In genomic region chr1:119731060-119731459, GRCh38 we compare ENCODE assay signal across 1 cellular context.
TF ChIP-seq lines count a peak whose summit lies in the region.

No MANE protein-coding gene starts in this region.

TF ChIP-seq in HCT116, 20 proteins besides CTCF, POLR2A, EP300 and RAD21:
- TF ChIP-seq, protein P1, sequence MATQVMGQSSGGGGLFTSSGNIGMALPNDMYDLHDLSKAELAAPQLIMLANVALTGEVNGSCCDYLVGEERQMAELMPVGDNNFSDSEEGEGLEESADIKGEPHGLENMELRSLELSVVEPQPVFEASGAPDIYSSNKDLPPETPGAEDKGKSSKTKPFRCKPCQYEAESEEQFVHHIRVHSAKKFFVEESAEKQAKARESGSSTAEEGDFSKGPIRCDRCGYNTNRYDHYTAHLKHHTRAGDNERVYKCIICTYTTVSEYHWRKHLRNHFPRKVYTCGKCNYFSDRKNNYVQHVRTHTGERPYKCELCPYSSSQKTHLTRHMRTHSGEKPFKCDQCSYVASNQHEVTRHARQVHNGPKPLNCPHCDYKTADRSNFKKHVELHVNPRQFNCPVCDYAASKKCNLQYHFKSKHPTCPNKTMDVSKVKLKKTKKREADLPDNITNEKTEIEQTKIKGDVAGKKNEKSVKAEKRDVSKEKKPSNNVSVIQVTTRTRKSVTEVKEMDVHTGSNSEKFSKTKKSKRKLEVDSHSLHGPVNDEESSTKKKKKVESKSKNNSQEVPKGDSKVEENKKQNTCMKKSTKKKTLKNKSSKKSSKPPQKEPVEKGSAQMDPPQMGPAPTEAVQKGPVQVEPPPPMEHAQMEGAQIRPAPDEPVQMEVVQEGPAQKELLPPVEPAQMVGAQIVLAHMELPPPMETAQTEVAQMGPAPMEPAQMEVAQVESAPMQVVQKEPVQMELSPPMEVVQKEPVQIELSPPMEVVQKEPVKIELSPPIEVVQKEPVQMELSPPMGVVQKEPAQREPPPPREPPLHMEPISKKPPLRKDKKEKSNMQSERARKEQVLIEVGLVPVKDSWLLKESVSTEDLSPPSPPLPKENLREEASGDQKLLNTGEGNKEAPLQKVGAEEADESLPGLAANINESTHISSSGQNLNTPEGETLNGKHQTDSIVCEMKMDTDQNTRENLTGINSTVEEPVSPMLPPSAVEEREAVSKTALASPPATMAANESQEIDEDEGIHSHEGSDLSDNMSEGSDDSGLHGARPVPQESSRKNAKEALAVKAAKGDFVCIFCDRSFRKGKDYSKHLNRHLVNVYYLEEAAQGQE (IDR thresholded peaks at IDR 0.05; ENCODE audit: low read depth), result no peak
- TF ChIP-seq, protein P2, sequence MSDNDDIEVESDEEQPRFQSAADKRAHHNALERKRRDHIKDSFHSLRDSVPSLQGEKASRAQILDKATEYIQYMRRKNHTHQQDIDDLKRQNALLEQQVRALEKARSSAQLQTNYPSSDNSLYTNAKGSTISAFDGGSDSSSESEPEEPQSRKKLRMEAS (IDR thresholded peaks at IDR 0.05), result no peak
- TF ChIP-seq FOSL1 (IDR thresholded peaks at IDR 0.05; ENCODE audit: low read depth) (no peak), ELF1 (IDR thresholded peaks at IDR 0.05; ENCODE audit: borderline replicate concordance, low read depth) (no peak), CBX3 (IDR thresholded peaks at IDR 0.05; ENCODE audit: low read depth) (no peak), JUND (IDR thresholded peaks at IDR 0.05) (no peak), YY1 (IDR thresholded peaks at IDR 0.05; ENCODE audit: extremely low read depth, insufficient replicate concordance, low read depth, low read length) (no peak), EGR1 (IDR thresholded peaks at IDR 0.05; ENCODE audit: low read depth) (no peak), TCF7L2 (IDR thresholded peaks at IDR 0.05; ENCODE audit: borderline replicate concordance, extremely low read depth, insufficient read depth, insufficient read length) (no peak), POLR2AphosphoS5 (IDR thresholded peaks at IDR 0.05; ENCODE audit: low read depth, low read length) (no peak)
- TF ChIP-seq, protein P3, sequence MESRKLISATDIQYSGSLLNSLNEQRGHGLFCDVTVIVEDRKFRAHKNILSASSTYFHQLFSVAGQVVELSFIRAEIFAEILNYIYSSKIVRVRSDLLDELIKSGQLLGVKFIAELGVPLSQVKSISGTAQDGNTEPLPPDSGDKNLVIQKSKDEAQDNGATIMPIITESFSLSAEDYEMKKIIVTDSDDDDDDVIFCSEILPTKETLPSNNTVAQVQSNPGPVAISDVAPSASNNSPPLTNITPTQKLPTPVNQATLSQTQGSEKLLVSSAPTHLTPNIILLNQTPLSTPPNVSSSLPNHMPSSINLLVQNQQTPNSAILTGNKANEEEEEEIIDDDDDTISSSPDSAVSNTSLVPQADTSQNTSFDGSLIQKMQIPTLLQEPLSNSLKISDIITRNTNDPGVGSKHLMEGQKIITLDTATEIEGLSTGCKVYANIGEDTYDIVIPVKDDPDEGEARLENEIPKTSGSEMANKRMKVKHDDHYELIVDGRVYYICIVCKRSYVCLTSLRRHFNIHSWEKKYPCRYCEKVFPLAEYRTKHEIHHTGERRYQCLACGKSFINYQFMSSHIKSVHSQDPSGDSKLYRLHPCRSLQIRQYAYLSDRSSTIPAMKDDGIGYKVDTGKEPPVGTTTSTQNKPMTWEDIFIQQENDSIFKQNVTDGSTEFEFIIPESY (IDR thresholded peaks at IDR 0.05; ENCODE audit: extremely low read depth, insufficient replicate concordance, low read length), result no peak
- TF ChIP-seq, protein P4, sequence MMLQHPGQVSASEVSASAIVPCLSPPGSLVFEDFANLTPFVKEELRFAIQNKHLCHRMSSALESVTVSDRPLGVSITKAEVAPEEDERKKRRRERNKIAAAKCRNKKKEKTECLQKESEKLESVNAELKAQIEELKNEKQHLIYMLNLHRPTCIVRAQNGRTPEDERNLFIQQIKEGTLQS (IDR thresholded peaks at IDR 0.05), result no peak
